Comparison of ENCODE assay signal across 8 cellular contexts in genomic region chr12:8890313-8891084, GRCh38. TPM values are rescaled to one million over a fixed set of nuclear protein-coding genes. Genes with fewer than 3 reads are reported as not detected.
DNase-seq lines count a peak whose midpoint lies in the region; ATAC-seq and TF ChIP-seq lines count a peak whose summit lies in the region.

No MANE protein-coding gene starts in this region.

- no peaks in the 10 kb centered on the region for H3K79me2 ChIP-seq in MM.1S (ENCODE audit: low read length)

- H3K36me3 ChIP-seq in MM.1S (replicated peaks; ENCODE audit: insufficient read depth, low read length) (no peaks in the 10 kb centered on the region), left lung (no peaks in the 10 kb centered on the region)

- no peaks in the 10 kb centered on the region for H3K27me3 Mint-ChIP-seq in chondrocyte (ENCODE audit: low read depth)

- peak overlapping the region; percentile 62; the same call in 1 of the 2 replicates for H3K4me2 ChIP-seq in MM.1S (ENCODE audit: low read depth, low read length)

- H3K27ac ChIP-seq in MM.1S (ENCODE audit: low read length) (no peak overlapping the region), left lung (no peak overlapping the region)

- H3K4me3 ChIP-seq in MM.1S (ENCODE audit: low read length), result peak overlapping the region; percentile 67
- H3K4me3 ChIP-seq in left lung, result peak overlapping the region in 1 of 2 donors; percentile 26

- peak overlapping the region; percentile 33; the same call in 1 of the 2 replicates for H3K9ac ChIP-seq in MM.1S (ENCODE audit: low read length)

- H2AFZ ChIP-seq in MM.1S (ENCODE audit: low read length), result peak overlapping the region; percentile 72

- H3K36me3 Mint-ChIP-seq in chondrocyte (ENCODE audit: low read depth), result no peaks in the 10 kb centered on the region

- H3K4me3 Mint-ChIP-seq in chondrocyte (ENCODE audit: unreplicated experiment), result peak overlapping the region; percentile 78

- no peaks in the 10 kb centered on the region for H4K20me1 ChIP-seq in MM.1S (ENCODE audit: insufficient read depth, low read length)

- peak; percentile 35 to 51 for DNase-seq in NOMO-1 (lab: John Stamatoyannopoulos, UW; ENCODE audit: unreplicated experiment in 2 of 2)
- DNase-seq in NOMO-1 treated with dmso at 0.1 percent for 144 hours (lab: John Stamatoyannopoulos, UW; ENCODE audit: unreplicated experiment), result no peak
- DNase-seq in MM.1S, result peak; percentile 51
- DNase-seq in activated CD4-positive, CD25-positive, alpha-beta regulatory T cell (lab: John Stamatoyannopoulos, UW), result peak in 3 of 4 experiments; percentile 3 to 35 (median 33)
- DNase-seq in chondrocyte (ENCODE audit: low spot score), result no peak
- no peak for DNase-seq in left lung
- peak; percentile 32 to 45 for DNase-seq in stimulated activated CD4-positive, alpha-beta T cell treated with anti-CD3 and anti-CD28 coated beads, Interleukin-4, amount 100 ng/mL, for 48 hours (ENCODE audit: low read depth in 2 of 2)

- H3K9me3 ChIP-seq in MM.1S (replicated peaks; ENCODE audit: insufficient read depth, low read length), result no peaks in the 10 kb centered on the region
- no peaks in the 10 kb centered on the region for H3K9me3 ChIP-seq in left lung

- peaks cover 3% of the 10 kb centered on the region for H3K4me1 Mint-ChIP-seq in chondrocyte (ENCODE audit: low read depth)

- H3F3A ChIP-seq in MM.1S (ENCODE audit: insufficient read depth, low read length), result no peaks in the 10 kb centered on the region

- no peak overlapping the region for H3K27ac Mint-ChIP-seq in chondrocyte (ENCODE audit: unreplicated experiment)

- intact Hi-C loops in left lung (cut with DNase I), result no loop called here

- ATAC-seq in left lung, result peak; percentile 93
- no peak for ATAC-seq in HG03469 (IDR thresholded peaks at IDR 0.05; ENCODE audit: unreplicated experiment)

- H3K27me3 ChIP-seq in MM.1S (replicated peaks; ENCODE audit: insufficient read depth, low read length) (no peaks in the 10 kb centered on the region), left lung (no peaks in the 10 kb centered on the region)

- no peaks in the 10 kb centered on the region for H3K4me1 ChIP-seq in MM.1S (ENCODE audit: low read length)
- no peaks in the 10 kb centered on the region for H3K4me1 ChIP-seq in left lung

- peaks cover 4% of the 10 kb centered on the region for H3K9me3 Mint-ChIP-seq in chondrocyte (ENCODE audit: low read depth)

- no peaks in the 10 kb centered on the region for H3K9me2 ChIP-seq in MM.1S (replicated peaks; ENCODE audit: insufficient read depth, low read length)

- TF ChIP-seq CTCF in MM.1S (IDR thresholded peaks at IDR 0.05; ENCODE audit: low read length) (peak; percentile 82), chondrocyte (IDR thresholded peaks at IDR 0.05) (peak; percentile 99), left lung (IDR thresholded peaks at IDR 0.05) (peak; percentile 81 to 90)

RNA-seq across cellular contexts. Expression of gene PHC1, which starts 23.8 kb away (rescaled TPM):
- total RNA-seq in chondrocyte, result 33.0 to 36.7 TPM (median 35.8 TPM) in 3 replicates
- total RNA-seq in left lung, result 10 to 100 TPM; 30.1 to 34.1 TPM

RNA-seq across cellular contexts. Expression of gene M6PR, which starts 58.9 kb away (rescaled TPM):
- total RNA-seq in chondrocyte (90.1 to 103 TPM (median 96.1 TPM) in 3 replicates), left lung (100 to 1,000 TPM; 152 to 243 TPM)

Comparison
In these comparisons a context has a peak if more than half of its experiments do, and no peak if none do; other contexts are left out.
1. DNase-seq: peak in NOMO-1 (2 of 2), MM.1S (single experiment), activated CD4-positive, CD25-positive, alpha-beta regulatory T cell (3 of 4) and stimulated activated CD4-positive, alpha-beta T cell treated with anti-CD3 and anti-CD28 coated beads, Interleukin-4, amount 100 ng/mL, for 48 hours (2 of 2); none in NOMO-1 treated with dmso at 0.1 percent for 144 hours (single experiment), chondrocyte (single experiment) and left lung (0 of 2).
2. Peak in every context shown above with its lines, with median percentiles within 50 percentile points of each other: CTCF ChIP-seq.